In the genomic region with DNA sequence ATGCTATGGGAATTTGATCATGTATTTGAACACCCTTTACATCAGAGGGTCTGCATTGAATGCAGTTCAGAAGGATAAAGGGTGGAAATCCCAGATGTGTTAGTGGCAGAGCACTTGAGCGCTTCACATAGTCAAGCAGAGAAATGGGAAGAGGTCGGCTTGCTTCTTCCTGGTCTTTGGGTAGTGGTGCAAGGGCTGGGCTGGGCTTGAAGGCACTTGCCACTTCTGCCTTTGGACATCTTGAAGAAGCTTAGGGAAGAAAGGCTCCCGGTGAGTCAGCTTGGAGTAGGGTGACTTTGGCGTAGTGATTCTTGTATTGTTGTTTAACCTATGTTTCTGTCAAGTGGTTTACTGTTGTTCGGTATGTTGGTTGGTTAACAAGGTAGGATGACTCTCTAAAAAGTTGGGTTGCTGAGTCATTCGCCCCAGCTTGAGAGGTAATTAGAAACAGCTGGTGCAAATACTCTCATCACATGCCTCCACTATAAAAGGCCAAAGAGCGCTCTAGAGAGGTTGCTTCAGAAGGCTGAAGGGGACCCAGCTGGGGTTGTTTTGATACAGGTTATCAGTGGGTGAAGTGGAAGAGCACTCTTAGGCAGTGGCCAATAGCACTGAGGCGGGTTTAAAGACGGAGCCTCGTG, we compare ENCODE assay signal across 1 cellular context.
A peak's percentile ranks its signal among the peaks of the same experiment; 100 is the strongest.
TF ChIP-seq lines count a peak whose summit lies in the region.

No MANE protein-coding gene starts in this region.

TF ChIP-seq in HEK293, 187 proteins besides CTCF, POLR2A, EP300 and RAD21 (continued from another document and continues in another):
- no peak for TF ChIP-seq ZNF112 (tag by site-specific recombination; IDR thresholded peaks at IDR 0.05)
- peak; percentile 85 for TF ChIP-seq ZBTB8A (tag by site-specific recombination; IDR thresholded peaks at IDR 0.05)
- TF ChIP-seq YY1 (tag by site-specific recombination; IDR thresholded peaks at IDR 0.05) = no peak
- no peak for TF ChIP-seq ZNF48 (tag by site-specific recombination; IDR thresholded peaks at IDR 0.05)
- TF ChIP-seq, protein P1, sequence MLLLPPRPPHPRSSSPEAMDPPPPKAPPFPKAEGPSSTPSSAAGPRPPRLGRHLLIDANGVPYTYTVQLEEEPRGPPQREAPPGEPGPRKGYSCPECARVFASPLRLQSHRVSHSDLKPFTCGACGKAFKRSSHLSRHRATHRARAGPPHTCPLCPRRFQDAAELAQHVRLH (tag by site-specific recombination; IDR thresholded peaks at IDR 0.05) = no peak
- TF ChIP-seq ZNF785 (tag by site-specific recombination; IDR thresholded peaks at IDR 0.05) = no peak
- no peak for TF ChIP-seq ZNF138 (tag by site-specific recombination; IDR thresholded peaks at IDR 0.05; ENCODE audit: borderline replicate concordance)
- TF ChIP-seq, protein P2, sequence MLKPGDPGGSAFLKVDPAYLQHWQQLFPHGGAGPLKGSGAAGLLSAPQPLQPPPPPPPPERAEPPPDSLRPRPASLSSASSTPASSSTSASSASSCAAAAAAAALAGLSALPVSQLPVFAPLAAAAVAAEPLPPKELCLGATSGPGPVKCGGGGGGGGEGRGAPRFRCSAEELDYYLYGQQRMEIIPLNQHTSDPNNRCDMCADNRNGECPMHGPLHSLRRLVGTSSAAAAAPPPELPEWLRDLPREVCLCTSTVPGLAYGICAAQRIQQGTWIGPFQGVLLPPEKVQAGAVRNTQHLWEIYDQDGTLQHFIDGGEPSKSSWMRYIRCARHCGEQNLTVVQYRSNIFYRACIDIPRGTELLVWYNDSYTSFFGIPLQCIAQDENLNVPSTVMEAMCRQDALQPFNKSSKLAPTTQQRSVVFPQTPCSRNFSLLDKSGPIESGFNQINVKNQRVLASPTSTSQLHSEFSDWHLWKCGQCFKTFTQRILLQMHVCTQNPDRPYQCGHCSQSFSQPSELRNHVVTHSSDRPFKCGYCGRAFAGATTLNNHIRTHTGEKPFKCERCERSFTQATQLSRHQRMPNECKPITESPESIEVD (tag by site-specific recombination; IDR thresholded peaks at IDR 0.05) = peak; percentile 79
- no peak for TF ChIP-seq RBAK (tag by site-specific recombination; IDR thresholded peaks at IDR 0.05)
- TF ChIP-seq GLIS2 (tag by site-specific recombination; IDR thresholded peaks at IDR 0.05) = no peak
- TF ChIP-seq WT1 (tag by site-specific recombination; IDR thresholded peaks at IDR 0.05) = peak; percentile 46; the same call in 1 of the 2 replicates
- TF ChIP-seq ZBTB48 (tag by site-specific recombination; IDR thresholded peaks at IDR 0.05) = no peak
- TF ChIP-seq ZNF248 (tag by site-specific recombination; IDR thresholded peaks at IDR 0.05) = no peak
- TF ChIP-seq ZNF677 (tag by site-specific recombination; IDR thresholded peaks at IDR 0.05) = no peak
- TF ChIP-seq, protein P3, sequence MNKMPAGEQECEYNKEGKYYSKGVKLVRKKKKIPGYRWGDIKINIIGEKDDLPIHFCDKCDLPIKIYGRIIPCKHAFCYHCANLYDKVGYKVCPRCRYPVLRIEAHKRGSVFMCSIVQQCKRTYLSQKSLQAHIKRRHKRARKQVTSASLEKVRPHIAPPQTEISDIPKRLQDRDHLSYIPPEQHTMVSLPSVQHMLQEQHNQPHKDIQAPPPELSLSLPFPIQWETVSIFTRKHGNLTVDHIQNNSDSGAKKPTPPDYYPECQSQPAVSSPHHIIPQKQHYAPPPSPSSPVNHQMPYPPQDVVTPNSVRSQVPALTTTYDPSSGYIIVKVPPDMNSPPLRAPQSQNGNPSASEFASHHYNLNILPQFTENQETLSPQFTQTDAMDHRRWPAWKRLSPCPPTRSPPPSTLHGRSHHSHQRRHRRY (tag by site-specific recombination; IDR thresholded peaks at IDR 0.05) = no peak
- no peak for TF ChIP-seq ZNF626 (tag by site-specific recombination; IDR thresholded peaks at IDR 0.05)
- TF ChIP-seq, protein P4, sequence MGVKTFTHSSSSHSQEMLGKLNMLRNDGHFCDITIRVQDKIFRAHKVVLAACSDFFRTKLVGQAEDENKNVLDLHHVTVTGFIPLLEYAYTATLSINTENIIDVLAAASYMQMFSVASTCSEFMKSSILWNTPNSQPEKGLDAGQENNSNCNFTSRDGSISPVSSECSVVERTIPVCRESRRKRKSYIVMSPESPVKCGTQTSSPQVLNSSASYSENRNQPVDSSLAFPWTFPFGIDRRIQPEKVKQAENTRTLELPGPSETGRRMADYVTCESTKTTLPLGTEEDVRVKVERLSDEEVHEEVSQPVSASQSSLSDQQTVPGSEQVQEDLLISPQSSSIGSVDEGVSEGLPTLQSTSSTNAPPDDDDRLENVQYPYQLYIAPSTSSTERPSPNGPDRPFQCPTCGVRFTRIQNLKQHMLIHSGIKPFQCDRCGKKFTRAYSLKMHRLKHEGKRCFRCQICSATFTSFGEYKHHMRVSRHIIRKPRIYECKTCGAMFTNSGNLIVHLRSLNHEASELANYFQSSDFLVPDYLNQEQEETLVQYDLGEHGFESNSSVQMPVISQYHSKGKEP (tag by site-specific recombination; IDR thresholded peaks at IDR 0.05) = no peak
- no peak for TF ChIP-seq GLI2 (tag by site-specific recombination; IDR thresholded peaks at IDR 0.05; ENCODE audit: borderline replicate concordance, low read depth)
- no peak for TF ChIP-seq ZNF777 (tag by site-specific recombination; IDR thresholded peaks at IDR 0.05; ENCODE audit: borderline replicate concordance)
- TF ChIP-seq ZNF776 (tag by site-specific recombination; IDR thresholded peaks at IDR 0.05; ENCODE audit: borderline replicate concordance) = no peak
- TF ChIP-seq, protein P5, sequence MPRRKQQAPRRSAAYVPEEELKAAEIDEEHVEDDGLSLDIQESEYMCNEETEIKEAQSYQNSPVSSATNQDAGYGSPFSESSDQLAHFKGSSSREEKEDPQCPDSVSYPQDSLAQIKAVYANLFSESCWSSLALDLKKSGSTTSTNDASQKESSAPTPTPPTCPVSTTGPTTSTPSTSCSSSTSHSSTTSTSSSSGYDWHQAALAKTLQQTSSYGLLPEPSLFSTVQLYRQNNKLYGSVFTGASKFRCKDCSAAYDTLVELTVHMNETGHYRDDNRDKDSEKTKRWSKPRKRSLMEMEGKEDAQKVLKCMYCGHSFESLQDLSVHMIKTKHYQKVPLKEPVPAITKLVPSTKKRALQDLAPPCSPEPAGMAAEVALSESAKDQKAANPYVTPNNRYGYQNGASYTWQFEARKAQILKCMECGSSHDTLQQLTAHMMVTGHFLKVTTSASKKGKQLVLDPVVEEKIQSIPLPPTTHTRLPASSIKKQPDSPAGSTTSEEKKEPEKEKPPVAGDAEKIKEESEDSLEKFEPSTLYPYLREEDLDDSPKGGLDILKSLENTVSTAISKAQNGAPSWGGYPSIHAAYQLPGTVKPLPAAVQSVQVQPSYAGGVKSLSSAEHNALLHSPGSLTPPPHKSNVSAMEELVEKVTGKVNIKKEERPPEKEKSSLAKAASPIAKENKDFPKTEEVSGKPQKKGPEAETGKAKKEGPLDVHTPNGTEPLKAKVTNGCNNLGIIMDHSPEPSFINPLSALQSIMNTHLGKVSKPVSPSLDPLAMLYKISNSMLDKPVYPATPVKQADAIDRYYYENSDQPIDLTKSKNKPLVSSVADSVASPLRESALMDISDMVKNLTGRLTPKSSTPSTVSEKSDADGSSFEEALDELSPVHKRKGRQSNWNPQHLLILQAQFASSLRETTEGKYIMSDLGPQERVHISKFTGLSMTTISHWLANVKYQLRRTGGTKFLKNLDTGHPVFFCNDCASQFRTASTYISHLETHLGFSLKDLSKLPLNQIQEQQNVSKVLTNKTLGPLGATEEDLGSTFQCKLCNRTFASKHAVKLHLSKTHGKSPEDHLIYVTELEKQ (tag by site-specific recombination; IDR thresholded peaks at IDR 0.05; ENCODE audit: borderline replicate concordance) = peak; percentile 95
- 0 out of 2 replicates have a peak, but pooled peaks have one; percentile 48 for TF ChIP-seq ZSCAN30 (tag by site-specific recombination; IDR thresholded peaks at IDR 0.05)
- peak; percentile 95 for TF ChIP-seq ZNF184 (tag by site-specific recombination; IDR thresholded peaks at IDR 0.05)
- TF ChIP-seq ZXDB (tag by site-specific recombination; IDR thresholded peaks at IDR 0.05) = peak; percentile 87
- TF ChIP-seq ZNF555 (tag by site-specific recombination; conservative IDR thresholded peaks at IDR 0.05) = no peak
- peak; percentile 16; the same call in 1 of the 2 replicates for TF ChIP-seq KLF9 (tag by site-specific recombination; IDR thresholded peaks at IDR 0.05; ENCODE audit: low read depth)
- peak; percentile 43; the same call in 1 of the 2 replicates for TF ChIP-seq ZNF76 (tag by site-specific recombination; IDR thresholded peaks at IDR 0.05; ENCODE audit: borderline replicate concordance, low read depth)
- TF ChIP-seq ZNF157 (tag by site-specific recombination; IDR thresholded peaks at IDR 0.05) = no peak
- no peak for TF ChIP-seq ZNF521 (tag by site-specific recombination; IDR thresholded peaks at IDR 0.05)
- TF ChIP-seq ZNF132 (tag by site-specific recombination; IDR thresholded peaks at IDR 0.05; ENCODE audit: borderline replicate concordance) = no peak
- peak; percentile 99 for TF ChIP-seq SP7 (tag by site-specific recombination; IDR thresholded peaks at IDR 0.05)
- TF ChIP-seq GLI4 (tag by site-specific recombination; IDR thresholded peaks at IDR 0.05) = no peak; the same call in 1 of the 2 replicates
- TF ChIP-seq SP3 (tag by site-specific recombination; IDR thresholded peaks at IDR 0.05) = peak; percentile 69
- TF ChIP-seq ZNF747 (tag by site-specific recombination; IDR thresholded peaks at IDR 0.05) = no peak
- no peak for TF ChIP-seq ZNF274 (IDR thresholded peaks at IDR 0.05; ENCODE audit: low read length)
- no peak for TF ChIP-seq ZNF274 (tag by site-specific recombination; IDR thresholded peaks at IDR 0.05; ENCODE audit: borderline replicate concordance)
- TF ChIP-seq ZNF211 (tag by site-specific recombination; IDR thresholded peaks at IDR 0.05; ENCODE audit: low read depth) = no peak
- TF ChIP-seq, protein P6, sequence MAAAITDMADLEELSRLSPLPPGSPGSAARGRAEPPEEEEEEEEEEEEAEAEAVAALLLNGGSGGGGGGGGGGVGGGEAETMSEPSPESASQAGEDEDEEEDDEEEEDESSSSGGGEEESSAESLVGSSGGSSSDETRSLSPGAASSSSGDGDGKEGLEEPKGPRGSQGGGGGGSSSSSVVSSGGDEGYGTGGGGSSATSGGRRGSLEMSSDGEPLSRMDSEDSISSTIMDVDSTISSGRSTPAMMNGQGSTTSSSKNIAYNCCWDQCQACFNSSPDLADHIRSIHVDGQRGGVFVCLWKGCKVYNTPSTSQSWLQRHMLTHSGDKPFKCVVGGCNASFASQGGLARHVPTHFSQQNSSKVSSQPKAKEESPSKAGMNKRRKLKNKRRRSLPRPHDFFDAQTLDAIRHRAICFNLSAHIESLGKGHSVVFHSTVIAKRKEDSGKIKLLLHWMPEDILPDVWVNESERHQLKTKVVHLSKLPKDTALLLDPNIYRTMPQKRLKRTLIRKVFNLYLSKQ (tag by site-specific recombination; IDR thresholded peaks at IDR 0.05; ENCODE audit: borderline replicate concordance) = no peak
- no peak for TF ChIP-seq ZNF221 (tag by site-specific recombination; IDR thresholded peaks at IDR 0.05; ENCODE audit: borderline replicate concordance)
- no peak for TF ChIP-seq ZSCAN16 (tag by site-specific recombination; IDR thresholded peaks at IDR 0.05)
- no peak for TF ChIP-seq ZNF621 (tag by site-specific recombination; IDR thresholded peaks at IDR 0.05)
- TF ChIP-seq MYNN (tag by site-specific recombination; IDR thresholded peaks at IDR 0.05; ENCODE audit: borderline replicate concordance) = no peak; the same call in 1 of the 2 replicates
- TF ChIP-seq, protein P7, sequence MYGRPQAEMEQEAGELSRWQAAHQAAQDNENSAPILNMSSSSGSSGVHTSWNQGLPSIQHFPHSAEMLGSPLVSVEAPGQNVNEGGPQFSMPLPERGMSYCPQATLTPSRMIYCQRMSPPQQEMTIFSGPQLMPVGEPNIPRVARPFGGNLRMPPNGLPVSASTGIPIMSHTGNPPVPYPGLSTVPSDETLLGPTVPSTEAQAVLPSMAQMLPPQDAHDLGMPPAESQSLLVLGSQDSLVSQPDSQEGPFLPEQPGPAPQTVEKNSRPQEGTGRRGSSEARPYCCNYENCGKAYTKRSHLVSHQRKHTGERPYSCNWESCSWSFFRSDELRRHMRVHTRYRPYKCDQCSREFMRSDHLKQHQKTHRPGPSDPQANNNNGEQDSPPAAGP (tag by site-specific recombination; IDR thresholded peaks at IDR 0.05) = peak; percentile 68
- TF ChIP-seq ZNF140 (tag by site-specific recombination; IDR thresholded peaks at IDR 0.05) = no peak
- TF ChIP-seq ZNF311 (tag by site-specific recombination; IDR thresholded peaks at IDR 0.05; ENCODE audit: borderline replicate concordance) = no peak
- TF ChIP-seq ZNF558 (tag by site-specific recombination; IDR thresholded peaks at IDR 0.05) = peak; percentile 78
- no peak for TF ChIP-seq ZNF2 (tag by site-specific recombination; IDR thresholded peaks at IDR 0.05)
- no peak for TF ChIP-seq ZNF791 (tag by site-specific recombination; IDR thresholded peaks at IDR 0.05)
- TF ChIP-seq ZNF23 (tag by site-specific recombination; IDR thresholded peaks at IDR 0.05; ENCODE audit: borderline replicate concordance) = no peak
- TF ChIP-seq, protein P8, sequence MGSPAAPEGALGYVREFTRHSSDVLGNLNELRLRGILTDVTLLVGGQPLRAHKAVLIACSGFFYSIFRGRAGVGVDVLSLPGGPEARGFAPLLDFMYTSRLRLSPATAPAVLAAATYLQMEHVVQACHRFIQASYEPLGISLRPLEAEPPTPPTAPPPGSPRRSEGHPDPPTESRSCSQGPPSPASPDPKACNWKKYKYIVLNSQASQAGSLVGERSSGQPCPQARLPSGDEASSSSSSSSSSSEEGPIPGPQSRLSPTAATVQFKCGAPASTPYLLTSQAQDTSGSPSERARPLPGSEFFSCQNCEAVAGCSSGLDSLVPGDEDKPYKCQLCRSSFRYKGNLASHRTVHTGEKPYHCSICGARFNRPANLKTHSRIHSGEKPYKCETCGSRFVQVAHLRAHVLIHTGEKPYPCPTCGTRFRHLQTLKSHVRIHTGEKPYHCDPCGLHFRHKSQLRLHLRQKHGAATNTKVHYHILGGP (tag by site-specific recombination; IDR thresholded peaks at IDR 0.05) = peak; percentile 53; the same call in 1 of the 2 replicates
